In the genomic region with DNA sequence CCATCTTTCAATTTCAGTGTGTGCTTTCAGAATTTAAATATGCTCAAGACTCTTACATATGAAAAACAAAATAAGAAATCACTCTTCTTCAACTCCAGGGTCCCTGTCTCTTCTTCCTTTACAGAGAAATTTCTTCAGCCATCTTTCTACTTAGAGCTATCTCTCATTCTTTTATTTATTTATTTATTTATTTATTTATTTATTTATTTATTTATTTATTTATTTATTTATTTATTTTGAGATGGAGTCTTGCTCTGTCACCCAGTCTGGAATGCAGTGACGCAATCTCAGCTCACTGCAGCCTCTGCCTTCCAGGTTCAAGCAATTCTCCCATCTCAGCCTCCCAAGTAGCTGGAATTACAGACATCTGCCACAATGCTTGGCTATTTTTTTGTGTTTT, we compare ENCODE assay signal across 1 cellular context.
TF ChIP-seq lines count a peak whose summit lies in the region.

No MANE protein-coding gene starts in this region.

TF ChIP-seq in HEK293, 187 proteins besides CTCF, POLR2A, EP300 and RAD21 (continued from another document):
- TF ChIP-seq, protein P1, sequence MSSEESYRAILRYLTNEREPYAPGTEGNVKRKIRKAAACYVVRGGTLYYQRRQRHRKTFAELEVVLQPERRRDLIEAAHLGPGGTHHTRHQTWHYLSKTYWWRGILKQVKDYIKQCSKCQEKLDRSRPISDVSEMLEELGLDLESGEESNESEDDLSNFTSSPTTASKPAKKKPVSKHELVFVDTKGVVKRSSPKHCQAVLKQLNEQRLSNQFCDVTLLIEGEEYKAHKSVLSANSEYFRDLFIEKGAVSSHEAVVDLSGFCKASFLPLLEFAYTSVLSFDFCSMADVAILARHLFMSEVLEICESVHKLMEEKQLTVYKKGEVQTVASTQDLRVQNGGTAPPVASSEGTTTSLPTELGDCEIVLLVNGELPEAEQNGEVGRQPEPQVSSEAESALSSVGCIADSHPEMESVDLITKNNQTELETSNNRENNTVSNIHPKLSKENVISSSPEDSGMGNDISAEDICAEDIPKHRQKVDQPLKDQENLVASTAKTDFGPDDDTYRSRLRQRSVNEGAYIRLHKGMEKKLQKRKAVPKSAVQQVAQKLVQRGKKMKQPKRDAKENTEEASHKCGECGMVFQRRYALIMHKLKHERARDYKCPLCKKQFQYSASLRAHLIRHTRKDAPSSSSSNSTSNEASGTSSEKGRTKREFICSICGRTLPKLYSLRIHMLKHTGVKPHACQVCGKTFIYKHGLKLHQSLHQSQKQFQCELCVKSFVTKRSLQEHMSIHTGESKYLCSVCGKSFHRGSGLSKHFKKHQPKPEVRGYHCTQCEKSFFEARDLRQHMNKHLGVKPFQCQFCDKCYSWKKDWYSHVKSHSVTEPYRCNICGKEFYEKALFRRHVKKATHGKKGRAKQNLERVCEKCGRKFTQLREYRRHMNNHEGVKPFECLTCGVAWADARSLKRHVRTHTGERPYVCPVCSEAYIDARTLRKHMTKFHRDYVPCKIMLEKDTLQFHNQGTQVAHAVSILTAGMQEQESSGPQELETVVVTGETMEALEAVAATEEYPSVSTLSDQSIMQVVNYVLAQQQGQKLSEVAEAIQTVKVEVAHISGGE (tag by site-specific recombination; conservative IDR thresholded peaks at IDR 0.05; ENCODE audit: low read depth), result peak; percentile 70
